19 cellular contexts compared by ENCODE assay signal in genomic region chr2:127792805-127793204, GRCh38.
"Had no signal": no experiment of that assay in that cellular context is flagged by ENCODE, and none has a peak within 500 bp of the region (broad histone marks: within the 10 kb centered on the region; RNA-seq: fewer than 3 reads in every experiment).

No MANE protein-coding gene starts in this region.

- H3K27me3 ChIP-seq: dorsolateral prefrontal cortex, esophagus muscularis mucosa, gastrocnemius medialis, heart right ventricle, right atrium auricular region had no signal

- H3K36me3 Mint-ChIP-seq: natural killer cell had no signal

- H3K9me3 Mint-ChIP-seq: natural killer cell had no signal

- H3K4me1 Mint-ChIP-seq: neural crest cell had no signal

- ATAC-seq: gastrocnemius medialis, heart right ventricle, left lobe of liver, natural killer cell had no signal

- H3K27ac ChIP-seq: dorsolateral prefrontal cortex, epithelial cell of prostate, esophagus muscularis mucosa, gastrocnemius medialis, heart right ventricle, right atrium auricular region had no signal

- H3K9me3 ChIP-seq: esophagus muscularis mucosa, gastrocnemius medialis, heart right ventricle, right atrium auricular region had no signal

- DNase-seq: cortex of kidney; dorsolateral prefrontal cortex; effector CD8-positive, alpha-beta T cell; gastrocnemius medialis; heart right ventricle; hypothalamus; islet precursor cell; mammary epithelial cell; natural killer cell; posterior cingulate gyrus; small intestine; stimulated activated CD4-positive, alpha-beta T cell treated with anti-CD3 and anti-CD28 coated beads, Interleukin-12 subunit alpha, Interleukin-12 subunit beta, amount 100 ng/mL, for 4 hours; stimulated activated naive CD4-positive, alpha-beta T cell; trophoblast cell had no signal

- H3K4me3 Mint-ChIP-seq: natural killer cell, neural crest cell had no signal
